In the genomic region with DNA sequence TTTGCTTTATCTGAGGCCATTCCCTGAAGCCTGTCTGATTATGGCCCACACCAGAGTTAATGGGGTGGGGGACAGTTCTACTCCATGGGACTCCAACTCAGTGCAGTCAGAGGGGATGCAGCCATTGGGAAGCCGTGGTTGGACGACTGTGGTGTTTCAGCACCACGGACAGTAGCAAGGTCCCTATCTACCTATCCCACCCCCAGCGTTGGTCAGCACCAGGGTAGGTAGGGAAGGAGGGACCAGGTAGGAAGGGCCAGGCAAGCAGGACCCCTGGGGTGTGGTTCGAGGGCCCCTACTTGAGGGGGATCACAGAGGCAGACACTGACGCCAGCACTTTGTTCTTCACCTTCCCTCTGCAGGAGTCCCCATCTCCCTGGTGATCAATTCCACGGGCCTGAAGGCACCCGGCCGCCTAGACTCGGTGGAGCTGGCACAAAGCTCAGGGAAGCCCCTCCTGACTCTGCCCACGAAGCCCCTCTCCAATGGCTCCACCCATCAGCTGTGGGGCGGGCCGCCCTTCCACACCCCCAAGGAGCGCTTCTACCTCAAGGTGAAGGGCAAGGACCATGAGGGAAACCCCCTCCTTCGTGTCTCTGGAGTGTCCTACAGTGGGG, we compare ENCODE assay signal across 17 cellular contexts. TPM values are rescaled to one million over a fixed set of nuclear protein-coding genes. Genes with fewer than 3 reads are reported as not detected.
DNase-seq lines count a peak whose midpoint lies in the region; ATAC-seq and TF ChIP-seq lines count a peak whose summit lies in the region.
"Had no signal": no experiment of that assay in that cellular context is flagged by ENCODE, and none has a peak within 500 bp of the region (broad histone marks: within the 10 kb centered on the region; RNA-seq: fewer than 3 reads in every experiment).

No MANE protein-coding gene starts in this region.

- no peaks in the 10 kb centered on the region for H3K23me2 ChIP-seq in H9 (ENCODE audit: insufficient read length, low read depth, low read length, poor library complexity, severe bottlenecking)

- H3K79me1 ChIP-seq in H9 (ENCODE audit: insufficient read depth, low read depth, low read length, poor library complexity, severe bottlenecking), result no peaks in the 10 kb centered on the region

- H3K27ac ChIP-seq in H9 (ENCODE audit: insufficient read length, low read depth, low read length) (no peak overlapping the region), RWPE2 (ENCODE audit: poor library complexity, severe bottlenecking) (no peak overlapping the region)
- H3K27ac ChIP-seq: ascending aorta, KMS-11, Peyer's patch had no signal

- CTCF ChIA-PET in Caco-2 (lab: Charles Lee), result no interaction called here

- no peak overlapping the region for H3K4me3 ChIP-seq in Caco-2 (ENCODE audit: low read depth, low read length)
- no peak overlapping the region for H3K4me3 ChIP-seq in RWPE2 (ENCODE audit: severe bottlenecking)
- H3K4me3 ChIP-seq: ascending aorta, Peyer's patch had no signal

- H3K9me3 Mint-ChIP-seq in Caco-2 (ENCODE audit: unreplicated experiment) (no peaks in the 10 kb centered on the region), H9 (no peaks in the 10 kb centered on the region)

- no peak overlapping the region for H4K8ac ChIP-seq in H9 (replicated peaks; ENCODE audit: insufficient read length, low read depth, low read length)

- H4K20me1 ChIP-seq in H9 (ENCODE audit: control insufficient read depth, insufficient read depth, insufficient read length), result no peaks in the 10 kb centered on the region

- no peaks in the 10 kb centered on the region for H3K9me3 ChIP-seq in Caco-2
- H3K9me3 ChIP-seq in H9 (ENCODE audit: control insufficient read depth, low read depth, low read length), result no peaks in the 10 kb centered on the region
- H3K9me3 ChIP-seq in RWPE2 (ENCODE audit: severe bottlenecking), result no peaks in the 10 kb centered on the region
- H3K9me3 ChIP-seq: ascending aorta, Peyer's patch had no signal

- POLR2A ChIA-PET in Caco-2 (lab: Charles Lee), result no interaction called here

- H3K14ac ChIP-seq in H9 (ENCODE audit: insufficient read depth, low read length), result no peak overlapping the region

- H2BK12ac ChIP-seq in H9 (ENCODE audit: insufficient read length, low read depth, low read length), result no peak overlapping the region

- no peak overlapping the region for H3K4ac ChIP-seq in H9 (ENCODE audit: low read depth, low read length)

- no peak overlapping the region for H2BK120ac ChIP-seq in H9 (ENCODE audit: low read depth, low read length, poor library complexity, severe bottlenecking)

- H3K79me2 ChIP-seq in H9 (ENCODE audit: insufficient read depth, low read length), result no peaks in the 10 kb centered on the region

- H3K4me2 ChIP-seq in H9 (ENCODE audit: insufficient read depth, insufficient read length, low read length), result no peak overlapping the region
- H3K4me2 ChIP-seq: KMS-11 had no signal

- TF ChIP-seq CTCF in Caco-2 (IDR thresholded peaks at IDR 0.05; ENCODE audit: insufficient read depth in 1 of 2, low read depth in 1 of 2, low read length in 1 of 2, severe bottlenecking in 1 of 2, unreplicated experiment in 1 of 2) (no peak), H9 (conservative IDR thresholded peaks at IDR 0.05) (no peak), RWPE2 (IDR thresholded peaks at IDR 0.05; ENCODE audit: poor library complexity, severe bottlenecking) (no peak)

- no peaks in the 10 kb centered on the region for H3K36me3 Mint-ChIP-seq in Caco-2 (ENCODE audit: insufficient read depth, unreplicated experiment)
- peaks cover 13 to 27% (median 15%) of the 10 kb centered on the region in 3 experiments for H3K36me3 Mint-ChIP-seq in H9 (ENCODE audit: insufficient read depth in 1 of 3, low read depth in 3 of 3)
- H3K36me3 Mint-ChIP-seq: CD4-positive, CD25-positive, alpha-beta regulatory T cell had no signal

- no peak overlapping the region for H2BK5ac ChIP-seq in H9 (ENCODE audit: insufficient read length, low read length)

- H4K5ac ChIP-seq in H9 (ENCODE audit: insufficient read length, low read depth, low read length), result no peak overlapping the region

- DNase-seq in Caco-2, result peak; percentile 56 to 68
- peak; percentile 69 for DNase-seq in H9
- DNase-seq in RWPE2 (ENCODE audit: low spot score), result peak; percentile 18
- DNase-seq in islet precursor cell, result peak; percentile 81
- DNase-seq in stimulated activated naive CD8-positive, alpha-beta T cell treated with anti-CD3 and anti-CD28 coated beads, Interleukin-15, Interleukin-2, amounts not matched to agents 100 U/mL and 50 U/mL, for 24 hours, result no peak
- DNase-seq in GM19240 (ENCODE audit: insufficient read length, low spot score), result no peak
- DNase-seq: activated T-cell treated with anti-CD3 and anti-CD28 coated beads for 4 hours; CD4-positive, CD25-positive, alpha-beta regulatory T cell; effector memory CD4-positive, alpha-beta T cell; NCI-H2107 had no signal

- H3K4me3 Mint-ChIP-seq in Caco-2 (ENCODE audit: unreplicated experiment), result no peak overlapping the region
- no peak overlapping the region for H3K4me3 Mint-ChIP-seq in H9
- H3K4me3 Mint-ChIP-seq: CD4-positive, CD25-positive, alpha-beta regulatory T cell had no signal

- no peaks in the 10 kb centered on the region for H3K4me1 ChIP-seq in Caco-2
- H3K4me1 ChIP-seq in H9 (ENCODE audit: insufficient read depth, low read length), result no peaks in the 10 kb centered on the region; the same call in 1 of the 2 replicates
- H3K4me1 ChIP-seq in RWPE2 (ENCODE audit: insufficient read depth, poor library complexity, severe bottlenecking), result no peaks in the 10 kb centered on the region

- intact Hi-C loops in Caco-2 (cut with micrococcal nuclease; ENCODE audit: unreplicated experiment), result no loop called here

- ATAC-seq in RWPE2 (ENCODE audit: low read depth) (no peak; the same call in 2 of the 3 replicates), GM21390 (IDR thresholded peaks at IDR 0.05; ENCODE audit: unreplicated experiment) (no peak), HG03565 (IDR thresholded peaks at IDR 0.05; ENCODE audit: unreplicated experiment) (no peak)
- ATAC-seq in stimulated activated naive CD8-positive, alpha-beta T cell treated with anti-CD3 and anti-CD28 coated beads, Interleukin-15, Interleukin-2, amounts not matched to agents 100 U/mL and 50 U/mL, for 24 hours, result no peak

- no peak overlapping the region for H3K9ac ChIP-seq in H9 (ENCODE audit: extremely low read depth, insufficient read length, low read length)
- H3K9ac ChIP-seq: KMS-11 had no signal

- H3K56ac ChIP-seq in H9 (ENCODE audit: insufficient read length, low read depth, low read length), result no peak overlapping the region

- H3K23ac ChIP-seq in H9 (ENCODE audit: insufficient read length, low read depth, low read length), result no peak overlapping the region

- WGBS in H9 (ENCODE audit: extremely low coverage, insufficient read length, low lambda C conversion rate), result no CpG with 5 or more reads among the region's 15 CpGs

- H2BK15ac ChIP-seq in H9 (ENCODE audit: low read depth, low read length), result no peak overlapping the region

- no TSS peak for BruUV-seq in Caco-2 (replicated peaks; lab: Mats Ljungman, UMichigan)

- H4K91ac ChIP-seq in H9 (ENCODE audit: insufficient read length, low read depth, low read length), result no peak overlapping the region

- no peak overlapping the region for H3K18ac ChIP-seq in H9 (ENCODE audit: insufficient read length, low read depth, low read length)

- no peak overlapping the region for H2BK20ac ChIP-seq in H9 (ENCODE audit: low read depth, low read length, poor library complexity, severe bottlenecking)

- no peak overlapping the region for H3K27ac Mint-ChIP-seq in Caco-2 (ENCODE audit: unreplicated experiment)
- no peak overlapping the region for H3K27ac Mint-ChIP-seq in H9
- H3K27ac Mint-ChIP-seq: CD4-positive, CD25-positive, alpha-beta regulatory T cell had no signal

- H2AK5ac ChIP-seq in H9 (ENCODE audit: insufficient read length, low read length), result no peak overlapping the region

- H3T11ph ChIP-seq in H9 (ENCODE audit: low read length), result no peak overlapping the region

- no peak overlapping the region for H2AFZ ChIP-seq in H9 (ENCODE audit: low read length)

- no peaks in the 10 kb centered on the region for H3K4me1 Mint-ChIP-seq in Caco-2 (ENCODE audit: low read depth, unreplicated experiment)
- peaks cover 18 to 26% of the 10 kb centered on the region in 2 experiments for H3K4me1 Mint-ChIP-seq in H9
- H3K4me1 Mint-ChIP-seq: CD4-positive, CD25-positive, alpha-beta regulatory T cell had no signal

- H3K27me3 ChIP-seq in Caco-2 (replicated peaks; ENCODE audit: control insufficient read depth, insufficient read depth, low read length) (no peaks in the 10 kb centered on the region), H9 (ENCODE audit: insufficient read depth, low read length) (no peaks in the 10 kb centered on the region), RWPE2 (ENCODE audit: insufficient read depth, poor library complexity, severe bottlenecking) (no peaks in the 10 kb centered on the region)
- H3K27me3 ChIP-seq: ascending aorta, Peyer's patch had no signal

- H3K27me3 Mint-ChIP-seq in Caco-2 (ENCODE audit: insufficient read depth, unreplicated experiment) (peaks cover 13% of the 10 kb centered on the region), H9 (ENCODE audit: low read depth) (no peaks in the 10 kb centered on the region; the same call in 1 of the 2 replicates)

- H3K36me3 ChIP-seq in Caco-2 (ENCODE audit: control insufficient read depth, insufficient read depth, low read length), result no peaks in the 10 kb centered on the region
- no peaks in the 10 kb centered on the region for H3K36me3 ChIP-seq in RWPE2 (ENCODE audit: low read depth)
- H3K36me3 ChIP-seq: ascending aorta, Peyer's patch had no signal

RNA-seq across cellular contexts. Expression of gene HMCN2, which starts 33.2 kb away (rescaled TPM):
- total RNA-seq in Caco-2 (2022), result 0.41 and 0.53 TPM in 2 replicates
- total RNA-seq in H9 (2021), result 6.7 and 8.6 TPM in 2 replicates
- total RNA-seq: CD4-positive, CD25-positive, alpha-beta regulatory T cell; mononuclear cell; renal cortical epithelial cell had no signal

Comparison
In these comparisons a context has a peak if more than half of its experiments do, and no peak if none do; other contexts are left out.
1. DNase-seq: peak in Caco-2 (2 of 2), H9 (single experiment), RWPE2 (single experiment) and islet precursor cell (single experiment); none in stimulated activated naive CD8-positive, alpha-beta T cell treated with anti-CD3 and anti-CD28 coated beads, Interleukin-15, Interleukin-2, amounts not matched to agents 100 U/mL and 50 U/mL, for 24 hours (single experiment) and GM19240 (single experiment).